1 cellular context compared by ENCODE assay signal in the genomic region with DNA sequence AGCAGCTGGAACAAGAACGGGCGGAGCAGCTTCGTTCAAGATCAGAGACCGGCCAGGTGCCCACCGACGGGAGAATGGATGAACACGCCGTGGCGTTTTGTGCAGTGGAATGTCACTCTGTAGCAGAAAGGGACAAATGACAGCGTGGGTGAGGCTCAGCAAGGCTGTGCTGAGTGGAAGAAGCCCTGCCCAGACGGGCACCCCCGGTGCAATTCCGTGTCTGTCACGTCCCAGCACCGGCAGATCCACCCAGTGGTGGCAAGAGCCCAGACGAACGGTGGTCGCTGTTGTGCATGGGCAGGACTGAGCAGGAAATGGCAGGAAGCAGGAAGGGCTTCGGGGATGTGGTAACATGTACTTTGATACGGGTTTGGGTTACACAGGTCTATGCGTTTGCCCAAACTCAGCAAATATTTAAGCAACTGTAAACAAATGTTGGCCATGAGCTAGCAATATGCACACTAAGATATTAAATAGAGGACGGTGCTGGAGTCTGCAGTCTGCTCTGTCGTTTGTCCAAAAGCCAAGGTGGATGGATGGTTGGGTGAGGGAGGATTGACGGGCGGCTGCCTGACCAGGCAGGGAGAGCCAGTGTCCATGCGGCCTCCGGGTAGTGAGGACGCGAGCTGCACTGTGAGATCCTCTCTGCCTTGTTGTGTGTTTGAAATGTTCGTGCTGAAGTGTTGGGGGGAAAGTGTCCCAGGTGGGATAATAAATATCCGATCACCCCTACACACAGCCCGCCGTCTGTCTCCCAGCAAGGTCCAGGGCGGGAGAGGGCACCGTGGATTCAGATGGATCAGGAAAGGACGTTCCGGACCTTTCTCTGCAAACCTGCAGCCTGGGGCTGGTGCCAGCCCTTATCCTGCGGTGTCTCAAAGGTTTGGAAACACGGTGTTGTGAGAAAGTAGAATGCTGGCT.
A peak's percentile ranks its signal among the peaks of the same experiment; 100 is the strongest.
TF ChIP-seq lines count a peak whose summit lies in the region.

No MANE protein-coding gene starts in this region.

TF ChIP-seq in HepG2, 621 proteins besides CTCF, POLR2A, EP300 and RAD21 (continued from another document):
- TF ChIP-seq, protein P1, sequence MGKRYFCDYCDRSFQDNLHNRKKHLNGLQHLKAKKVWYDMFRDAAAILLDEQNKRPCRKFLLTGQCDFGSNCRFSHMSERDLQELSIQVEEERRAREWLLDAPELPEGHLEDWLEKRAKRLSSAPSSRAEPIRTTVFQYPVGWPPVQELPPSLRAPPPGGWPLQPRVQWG (CRISPR knock-in tag; IDR thresholded peaks at IDR 0.05; ENCODE audit: borderline replicate concordance, low read depth), result no peak
- TF ChIP-seq FOXA1 (IDR thresholded peaks at IDR 0.05), result no peak
- peak; percentile 88 for TF ChIP-seq FOXA1 (CRISPR knock-in tag; IDR thresholded peaks at IDR 0.05)
- peak; percentile 88 for TF ChIP-seq ZNF644 (CRISPR knock-in tag; IDR thresholded peaks at IDR 0.05; ENCODE audit: low read depth)
- TF ChIP-seq ZNF383 (CRISPR knock-in tag; IDR thresholded peaks at IDR 0.05; ENCODE audit: borderline replicate concordance), result 0 out of 2 replicates have a peak, but pooled peaks have one; percentile 18
- peak; percentile 75; the same call in 1 of the 2 replicates for TF ChIP-seq ZNF543 (CRISPR knock-in tag; IDR thresholded peaks at IDR 0.05)
- TF ChIP-seq ZBTB44 (CRISPR knock-in tag; IDR thresholded peaks at IDR 0.05), result no peak
- no peak for TF ChIP-seq PCBP2 (optimal IDR thresholded peaks at IDR 0.05; ENCODE audit: low read depth, low read length, poor library complexity, severe bottlenecking)
- TF ChIP-seq NFE2L2 (IDR thresholded peaks at IDR 0.05; ENCODE audit: low read length), result peak; percentile 42; the same call in 1 of the 2 replicates
- TF ChIP-seq, protein P2, sequence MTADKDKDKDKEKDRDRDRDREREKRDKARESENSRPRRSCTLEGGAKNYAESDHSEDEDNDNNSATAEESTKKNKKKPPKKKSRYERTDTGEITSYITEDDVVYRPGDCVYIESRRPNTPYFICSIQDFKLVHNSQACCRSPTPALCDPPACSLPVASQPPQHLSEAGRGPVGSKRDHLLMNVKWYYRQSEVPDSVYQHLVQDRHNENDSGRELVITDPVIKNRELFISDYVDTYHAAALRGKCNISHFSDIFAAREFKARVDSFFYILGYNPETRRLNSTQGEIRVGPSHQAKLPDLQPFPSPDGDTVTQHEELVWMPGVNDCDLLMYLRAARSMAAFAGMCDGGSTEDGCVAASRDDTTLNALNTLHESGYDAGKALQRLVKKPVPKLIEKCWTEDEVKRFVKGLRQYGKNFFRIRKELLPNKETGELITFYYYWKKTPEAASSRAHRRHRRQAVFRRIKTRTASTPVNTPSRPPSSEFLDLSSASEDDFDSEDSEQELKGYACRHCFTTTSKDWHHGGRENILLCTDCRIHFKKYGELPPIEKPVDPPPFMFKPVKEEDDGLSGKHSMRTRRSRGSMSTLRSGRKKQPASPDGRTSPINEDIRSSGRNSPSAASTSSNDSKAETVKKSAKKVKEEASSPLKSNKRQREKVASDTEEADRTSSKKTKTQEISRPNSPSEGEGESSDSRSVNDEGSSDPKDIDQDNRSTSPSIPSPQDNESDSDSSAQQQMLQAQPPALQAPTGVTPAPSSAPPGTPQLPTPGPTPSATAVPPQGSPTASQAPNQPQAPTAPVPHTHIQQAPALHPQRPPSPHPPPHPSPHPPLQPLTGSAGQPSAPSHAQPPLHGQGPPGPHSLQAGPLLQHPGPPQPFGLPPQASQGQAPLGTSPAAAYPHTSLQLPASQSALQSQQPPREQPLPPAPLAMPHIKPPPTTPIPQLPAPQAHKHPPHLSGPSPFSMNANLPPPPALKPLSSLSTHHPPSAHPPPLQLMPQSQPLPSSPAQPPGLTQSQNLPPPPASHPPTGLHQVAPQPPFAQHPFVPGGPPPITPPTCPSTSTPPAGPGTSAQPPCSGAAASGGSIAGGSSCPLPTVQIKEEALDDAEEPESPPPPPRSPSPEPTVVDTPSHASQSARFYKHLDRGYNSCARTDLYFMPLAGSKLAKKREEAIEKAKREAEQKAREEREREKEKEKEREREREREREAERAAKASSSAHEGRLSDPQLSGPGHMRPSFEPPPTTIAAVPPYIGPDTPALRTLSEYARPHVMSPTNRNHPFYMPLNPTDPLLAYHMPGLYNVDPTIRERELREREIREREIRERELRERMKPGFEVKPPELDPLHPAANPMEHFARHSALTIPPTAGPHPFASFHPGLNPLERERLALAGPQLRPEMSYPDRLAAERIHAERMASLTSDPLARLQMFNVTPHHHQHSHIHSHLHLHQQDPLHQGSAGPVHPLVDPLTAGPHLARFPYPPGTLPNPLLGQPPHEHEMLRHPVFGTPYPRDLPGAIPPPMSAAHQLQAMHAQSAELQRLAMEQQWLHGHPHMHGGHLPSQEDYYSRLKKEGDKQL (CRISPR knock-in tag; IDR thresholded peaks at IDR 0.05; ENCODE audit: low read depth), result 0 out of 2 replicates have a peak, but pooled peaks have one; percentile 28
- peak; percentile 64; the same call in 1 of the 2 replicates for TF ChIP-seq ZSCAN9 (CRISPR knock-in tag; IDR thresholded peaks at IDR 0.05; ENCODE audit: borderline replicate concordance)
- TF ChIP-seq NR2F1 (CRISPR knock-in tag; IDR thresholded peaks at IDR 0.05), result 0 out of 4 replicates have a peak, but pooled peaks have one; percentile 12
- peak; percentile 53; the same call in 1 of the 2 replicates for TF ChIP-seq KAT7 (CRISPR knock-in tag; IDR thresholded peaks at IDR 0.05; ENCODE audit: borderline replicate concordance)
- no peak for TF ChIP-seq ZNF652 (CRISPR knock-in tag; IDR thresholded peaks at IDR 0.05; ENCODE audit: borderline replicate concordance, low read depth)
- TF ChIP-seq, protein P3, sequence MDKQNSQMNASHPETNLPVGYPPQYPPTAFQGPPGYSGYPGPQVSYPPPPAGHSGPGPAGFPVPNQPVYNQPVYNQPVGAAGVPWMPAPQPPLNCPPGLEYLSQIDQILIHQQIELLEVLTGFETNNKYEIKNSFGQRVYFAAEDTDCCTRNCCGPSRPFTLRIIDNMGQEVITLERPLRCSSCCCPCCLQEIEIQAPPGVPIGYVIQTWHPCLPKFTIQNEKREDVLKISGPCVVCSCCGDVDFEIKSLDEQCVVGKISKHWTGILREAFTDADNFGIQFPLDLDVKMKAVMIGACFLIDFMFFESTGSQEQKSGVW (CRISPR knock-in tag; IDR thresholded peaks at IDR 0.05; ENCODE audit: borderline replicate concordance), result no peak
- TF ChIP-seq ZNF761 (CRISPR knock-in tag; conservative IDR thresholded peaks at IDR 0.05), result peak; percentile 35; the same call in 1 of the 2 replicates
- 0 out of 2 replicates have a peak, but pooled peaks have one; percentile 39 for TF ChIP-seq MEIS2 (CRISPR knock-in tag; IDR thresholded peaks at IDR 0.05)
- peak; percentile 42; the same call in 1 of the 2 replicates for TF ChIP-seq SRY (CRISPR knock-in tag; IDR thresholded peaks at IDR 0.05)
- TF ChIP-seq ZNF614 (CRISPR knock-in tag; IDR thresholded peaks at IDR 0.05; ENCODE audit: borderline replicate concordance), result peak; percentile 90; the same call in 1 of the 2 replicates
- TF ChIP-seq SMAD9 (CRISPR knock-in tag; IDR thresholded peaks at IDR 0.05), result no peak
- no peak for TF ChIP-seq SYNCRIP (IDR thresholded peaks at IDR 0.05; ENCODE audit: insufficient read depth, low read depth, low read length)
- no peak for TF ChIP-seq SNRNP70 (IDR thresholded peaks at IDR 0.05; ENCODE audit: low read depth, low read length)
- TF ChIP-seq ZNF280B (CRISPR knock-in tag; IDR thresholded peaks at IDR 0.05; ENCODE audit: borderline replicate concordance), result peak; percentile 79; the same call in 1 of the 2 replicates
